18 cellular contexts compared by ENCODE assay signal in the genomic region with DNA sequence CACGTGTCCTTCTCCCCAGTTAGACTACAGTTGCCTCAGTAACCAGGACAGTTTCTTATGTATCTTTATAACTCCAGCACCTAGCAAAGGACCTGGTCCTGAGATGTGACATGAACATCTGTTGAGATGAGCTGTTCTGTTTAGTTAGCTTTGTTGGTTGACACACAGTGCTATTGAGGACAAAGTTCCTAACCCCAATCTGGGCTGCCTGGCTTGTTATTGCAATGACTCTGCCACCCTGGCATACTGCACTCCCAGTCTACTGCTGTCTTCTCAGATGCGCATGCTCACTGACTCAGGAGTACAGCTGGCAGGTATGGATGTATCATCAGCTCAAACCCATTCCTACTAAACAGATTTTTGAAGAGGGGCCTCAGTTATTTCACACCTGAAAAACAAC. TPM values are rescaled to one million over a fixed set of nuclear protein-coding genes. Genes with fewer than 3 reads are reported as not detected.
"Had no signal": no experiment of that assay in that cellular context is flagged by ENCODE, and none has a peak within 500 bp of the region (broad histone marks: within the 10 kb centered on the region; RNA-seq: fewer than 3 reads in every experiment).

No MANE protein-coding gene starts in this region.

- H3K4me3 Mint-ChIP-seq: central memory CD8-positive, alpha-beta T cell; effector memory CD8-positive, alpha-beta T cell; naive thymus-derived CD4-positive, alpha-beta T cell; nephron progenitor cell had no signal

- H3K4me1 ChIP-seq: sigmoid colon, uterus had no signal

- H3K9me3 ChIP-seq: heart left ventricle, left ventricle myocardium inferior, neutrophil, sigmoid colon, uterus had no signal

- H3K36me3 ChIP-seq: left ventricle myocardium inferior, neutrophil, sigmoid colon, uterus had no signal

- H3K9me3 Mint-ChIP-seq: central memory CD8-positive, alpha-beta T cell; effector memory CD8-positive, alpha-beta T cell; naive thymus-derived CD4-positive, alpha-beta T cell; nephron progenitor cell had no signal

- ATAC-seq: effector memory CD8-positive, alpha-beta T cell; heart left ventricle; naive thymus-derived CD4-positive, alpha-beta T cell had no signal

- H3K27me3 ChIP-seq: heart left ventricle, neutrophil, sigmoid colon, uterus had no signal

- H3K27ac Mint-ChIP-seq: effector memory CD8-positive, alpha-beta T cell had no signal

- H3K27ac ChIP-seq: heart left ventricle, left ventricle myocardium inferior, neutrophil, sigmoid colon, uterus had no signal

- H3K4me3 ChIP-seq: heart left ventricle, left ventricle myocardium inferior, sigmoid colon, smooth muscle cell, uterus had no signal

- DNase-seq: cortex of kidney; effector memory CD8-positive, alpha-beta T cell; heart left ventricle; islet precursor cell; left ventricle myocardium inferior; mesendoderm; naive thymus-derived CD4-positive, alpha-beta T cell; nephron progenitor cell; sigmoid colon; stimulated activated CD4-positive, alpha-beta T cell treated with anti-CD3 and anti-CD28 coated beads, Interleukin-2, amount 100 ng/mL, for 48 hours; stimulated activated naive CD4-positive, alpha-beta T cell treated with Interleukin-2 at 50 U/mL for 16 hours; trophoblast cell; uterus had no signal

- H3K27me3 Mint-ChIP-seq: central memory CD8-positive, alpha-beta T cell; effector memory CD8-positive, alpha-beta T cell had no signal

RNA-seq across cellular contexts. Expression of a gene that starts 52.6 kb away (rescaled TPM):
- total RNA-seq: lung microvascular endothelial cell; naive thymus-derived CD4-positive, alpha-beta T cell; pulmonary artery endothelial cell had no signal
- polyA plus RNA-seq: naive thymus-derived CD4-positive, alpha-beta T cell had no signal
